Comparison of ENCODE assay signal across 8 cellular contexts in the genomic region with DNA sequence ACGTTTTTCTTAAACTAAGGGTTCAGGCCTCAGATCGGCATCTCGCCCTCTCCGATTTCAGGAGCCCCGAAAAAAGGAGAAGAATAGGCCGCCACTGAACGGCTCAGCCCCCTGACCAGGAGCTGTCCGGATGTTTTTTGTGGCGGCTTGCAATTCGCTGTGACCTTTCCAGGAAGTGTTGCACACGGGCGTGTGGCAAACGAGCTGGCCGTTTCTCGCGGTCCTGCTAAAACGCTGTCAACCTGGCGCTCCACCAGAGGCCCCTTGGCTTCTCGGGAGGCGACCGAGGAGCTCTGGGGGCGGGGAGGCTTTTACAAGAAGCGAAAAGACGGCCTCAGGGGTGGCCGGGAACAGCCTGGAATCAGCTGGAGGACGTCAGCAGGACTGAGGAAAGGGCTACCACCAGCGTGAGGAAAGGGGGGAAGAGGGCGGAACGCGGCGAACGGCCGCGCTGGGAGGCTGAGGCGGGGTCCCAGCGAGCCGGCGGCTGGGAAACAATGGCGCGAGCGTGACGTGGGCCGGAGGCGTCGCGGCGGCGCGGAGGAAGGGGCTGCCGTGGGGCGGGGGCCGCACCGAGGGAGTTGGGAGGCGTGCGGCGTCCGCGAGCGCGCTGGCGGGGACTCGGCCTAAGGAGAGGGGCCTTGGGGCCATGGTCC. TPM values are rescaled to one million over a fixed set of nuclear protein-coding genes. Genes with fewer than 3 reads are reported as not detected.
DNase-seq lines count a peak whose midpoint lies in the region; ATAC-seq and TF ChIP-seq lines count a peak whose summit lies in the region.

No MANE protein-coding gene starts in this region.

- H3K9me3 Mint-ChIP-seq in chondrocyte (ENCODE audit: low read depth): no peaks in the 10 kb centered on the region

- H3K4me1 Mint-ChIP-seq in chondrocyte (ENCODE audit: low read depth): peaks cover 54% of the 10 kb centered on the region

- H3K36me3 Mint-ChIP-seq in chondrocyte (ENCODE audit: low read depth): no peaks in the 10 kb centered on the region

- H3K27me3 Mint-ChIP-seq in chondrocyte (ENCODE audit: low read depth): no peaks in the 10 kb centered on the region

- DNase-seq in NCI-H2081 (lab: John Stamatoyannopoulos, UW) (peak; percentile 47 to 58), NCI-H2081 treated with DMSO at 0.1 percent for 48 hours (lab: John Stamatoyannopoulos, UW) (no peak), NCI-H2227 treated with DMSO at 0.1 percent for 48 hours (lab: John Stamatoyannopoulos, UW) (peak; percentile 27), chondrocyte (ENCODE audit: low spot score) (peak; percentile 91), kidney glomerular epithelial cell (lab: John Stamatoyannopoulos, UW) (peak; percentile 37)
- peak; percentile 14 for DNase-seq in activated CD4-positive, CD25-positive, alpha-beta regulatory T cell treated with anti-CD3 and anti-CD28 coated beads, Interleukin-2, amount 50 U/mL, for 16 hours (ENCODE audit: low read depth, low spot score)
- DNase-seq in stimulated activated CD4-positive, alpha-beta T cell treated with anti-CD3 and anti-CD28 coated beads, Interleukin-15, amount 100 ng/mL, for 24 hours: peak; percentile 74

- peak overlapping the region; percentile 99 for H3K27ac Mint-ChIP-seq in chondrocyte (ENCODE audit: unreplicated experiment)

- TF ChIP-seq CTCF in chondrocyte (IDR thresholded peaks at IDR 0.05): peak; percentile 23

- H3K4me3 Mint-ChIP-seq in chondrocyte (ENCODE audit: unreplicated experiment): peak overlapping the region; percentile 99

- ATAC-seq in HG02870 (IDR thresholded peaks at IDR 0.05; ENCODE audit: unreplicated experiment): peak; percentile 44

RNA-seq across cellular contexts. Expression of gene NT5C2, which starts 0.5 kb away (rescaled TPM):
- total RNA-seq in chondrocyte: 73.5 to 81.0 TPM (median 78.7 TPM) in 3 replicates

RNA-seq across cellular contexts. Expression of gene RPEL1, which starts 53.1 kb away (rescaled TPM):
- not detected in 3 replicates for total RNA-seq in chondrocyte
